21 cellular contexts compared by ENCODE assay signal in the genomic region with DNA sequence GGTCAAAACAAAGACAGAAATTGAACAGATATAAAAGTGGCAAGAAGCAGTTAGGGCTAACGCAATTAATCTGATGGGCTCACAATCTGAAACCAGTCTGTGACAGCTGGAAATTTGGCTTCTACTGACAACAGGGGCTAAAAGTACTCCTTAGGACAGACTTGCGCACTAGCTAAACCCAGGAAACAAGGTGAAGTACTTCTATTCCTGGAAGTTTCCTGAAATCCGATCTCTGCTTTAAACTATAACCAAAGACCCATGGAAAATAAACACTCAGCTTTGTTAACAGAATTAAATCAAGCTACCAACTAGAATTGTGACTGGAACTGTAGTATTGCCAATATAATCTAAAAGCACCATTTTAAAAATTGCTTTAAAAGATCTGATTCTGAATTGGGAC.
DNase-seq lines count a peak whose midpoint lies in the region; TF ChIP-seq lines count a peak whose summit lies in the region.
"Had no signal": no experiment of that assay in that cellular context is flagged by ENCODE, and none has a peak within 500 bp of the region (broad histone marks: within the 10 kb centered on the region; RNA-seq: fewer than 3 reads in every experiment).

No MANE protein-coding gene starts in this region.

- H3K9me3 Mint-ChIP-seq in mesothelial cell of epicardium: no peaks in the 10 kb centered on the region

- H3K4me3 Mint-ChIP-seq in mesothelial cell of epicardium: no peak overlapping the region
- H3K4me3 Mint-ChIP-seq: activated CD4-positive, alpha-beta memory T cell treated with anti-CD3 and anti-CD28 coated beads for 36 hours; activated T-helper 1 cell treated with anti-CD3 and anti-CD28 coated beads, Interleukin-12 subunit alpha, Interleukin-12 subunit beta, Interleukin-2, Interleukin-4 antibody, amounts not matched to agents 30 ng/mL and 10 ng/mL and 1 ng/mL, durations not matched to agents 14 hours and 24 hours and 36 hours; T-cell had no signal

- peak overlapping the region; percentile 54 for H3K27ac Mint-ChIP-seq in mesothelial cell of epicardium
- H3K27ac Mint-ChIP-seq: activated CD4-positive, alpha-beta memory T cell treated with anti-CD3 and anti-CD28 coated beads for 36 hours; activated T-helper 1 cell treated with anti-CD3 and anti-CD28 coated beads, Interleukin-12 subunit alpha, Interleukin-12 subunit beta, Interleukin-2, Interleukin-4 antibody, amounts not matched to agents 30 ng/mL and 10 ng/mL and 1 ng/mL, durations not matched to agents 14 hours and 24 hours and 36 hours; T-cell had no signal

- H3K27me3 Mint-ChIP-seq in mesothelial cell of epicardium (ENCODE audit: low read depth): no peaks in the 10 kb centered on the region
- H3K27me3 Mint-ChIP-seq: activated CD4-positive, alpha-beta memory T cell treated with anti-CD3 and anti-CD28 coated beads for 36 hours; T-cell had no signal

- no peaks in the 10 kb centered on the region for H3K36me3 Mint-ChIP-seq in mesothelial cell of epicardium
- H3K36me3 Mint-ChIP-seq: activated CD4-positive, alpha-beta memory T cell treated with anti-CD3 and anti-CD28 coated beads for 36 hours; T-cell had no signal

- DNase-seq in DMS153 treated with DMSO at 0.1 percent for 48 hours (lab: John Stamatoyannopoulos, UW; ENCODE audit: unreplicated experiment) (peak; percentile 74), NCI-H1092 treated with DMSO at 0.1 percent for 48 hours (lab: John Stamatoyannopoulos, UW) (peak; percentile 75), NCI-H345 treated with DMSO at 0.1 percent for 48 hours (lab: John Stamatoyannopoulos, UW; ENCODE audit: unreplicated experiment) (peak; percentile 73), mesothelial cell of epicardium (ENCODE audit: low spot score in 2 of 2, unreplicated experiment in 2 of 2) (no peak), GM20000 (ENCODE audit: low spot score) (no peak), dermis blood vessel endothelial cell (no peak), hypothalamus (lab: John Stamatoyannopoulos, UW) (no peak)
- DNase-seq: activated CD4-positive, alpha-beta memory T cell treated with anti-CD3 and anti-CD28 coated beads for 36 hours; activated CD8-positive, alpha-beta memory T cell treated with anti-CD3 and anti-CD28 coated beads, Interleukin-2, amount 50 U/mL, for 4 hours; activated naive CD4-positive, alpha-beta T cell treated with anti-CD3 and anti-CD28 coated beads, Interleukin-2, amount 50 U/mL, for 16 hours; amniotic stem cell; brain microvascular endothelial cell; Caco-2; mucosa of descending colon; NCI-H1694; NCI-H446; SJCRH30; stimulated activated CD4-positive, alpha-beta T cell treated with anti-CD3 and anti-CD28 coated beads, Interleukin-1b, Interleukin-23, amount 100 ng/mL, for 48 hours; T-cell; transverse colon had no signal

- TF ChIP-seq CTCF in mesothelial cell of epicardium (IDR thresholded peaks at IDR 0.05; ENCODE audit: unreplicated experiment) (no peak), GM20000 (IDR thresholded peaks at IDR 0.05; ENCODE audit: extremely low read depth, missing control alignments) (no peak)

- H3K4me1 Mint-ChIP-seq in mesothelial cell of epicardium: peaks cover 25% of the 10 kb centered on the region
- H3K4me1 Mint-ChIP-seq: T-cell had no signal

Comparison
In these comparisons a context has a peak if more than half of its experiments do, and no peak if none do; other contexts are left out.
1. DNase-seq: peak in DMS153 treated with DMSO at 0.1 percent for 48 hours (single experiment), NCI-H1092 treated with DMSO at 0.1 percent for 48 hours (single experiment) and NCI-H345 treated with DMSO at 0.1 percent for 48 hours (single experiment); none in mesothelial cell of epicardium (0 of 2), GM20000 (single experiment), dermis blood vessel endothelial cell (single experiment) and hypothalamus (0 of 51).